14 cellular contexts compared by ENCODE assay signal in the genomic region with DNA sequence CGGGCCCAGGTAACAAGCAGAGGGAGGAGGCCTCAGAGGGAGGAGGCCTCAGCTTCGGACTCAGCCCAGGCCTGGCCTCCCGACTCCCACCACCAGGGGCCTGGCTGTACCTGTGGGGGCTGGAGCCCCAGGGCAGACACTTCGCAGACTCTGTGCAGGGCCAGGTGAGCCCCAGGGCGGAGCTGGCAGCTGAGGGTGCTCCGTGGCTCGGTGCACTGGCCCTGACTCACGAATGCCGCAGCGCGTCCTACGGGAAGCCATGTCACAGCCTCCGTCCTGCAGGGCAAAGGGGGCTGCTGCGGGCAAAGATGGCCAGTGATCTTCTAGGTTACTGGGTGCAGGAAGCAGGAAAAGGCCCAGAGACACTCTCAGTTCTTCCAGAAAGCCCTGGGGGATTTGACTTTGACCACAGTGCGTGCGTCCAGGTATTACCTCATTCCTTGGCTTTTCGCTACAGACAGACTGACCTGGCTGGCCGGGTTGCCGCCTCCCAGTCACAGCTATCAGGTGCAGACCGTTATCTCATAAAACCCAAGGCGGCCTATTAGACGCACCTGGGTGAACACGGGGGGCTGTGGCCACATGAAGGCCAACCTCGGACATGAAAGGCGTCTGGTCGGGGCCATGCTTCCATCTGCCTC.
DNase-seq lines count a peak whose midpoint lies in the region; ATAC-seq and TF ChIP-seq lines count a peak whose summit lies in the region.
"Had no signal": no experiment of that assay in that cellular context is flagged by ENCODE, and none has a peak within 500 bp of the region (broad histone marks: within the 10 kb centered on the region; RNA-seq: fewer than 3 reads in every experiment).

No MANE protein-coding gene starts in this region.

- no peaks in the 10 kb centered on the region for H3K36me3 Mint-ChIP-seq in glutamatergic neuron (ENCODE audit: unreplicated experiment)
- no peaks in the 10 kb centered on the region for H3K36me3 Mint-ChIP-seq in neural crest cell (ENCODE audit: low read depth)

- no peaks in the 10 kb centered on the region for H3K36me3 ChIP-seq in BLaER1
- H3K36me3 ChIP-seq: ascending aorta had no signal

- H4K20me1 ChIP-seq in BLaER1 = no peaks in the 10 kb centered on the region

- no peak overlapping the region for H3K4me3 ChIP-seq in BLaER1
- H3K4me3 ChIP-seq: ascending aorta had no signal

- H3K27ac Mint-ChIP-seq in glutamatergic neuron (ENCODE audit: unreplicated experiment) = no peak overlapping the region
- no peak overlapping the region for H3K27ac Mint-ChIP-seq in neural crest cell (ENCODE audit: unreplicated experiment)

- H3K27me3 Mint-ChIP-seq in glutamatergic neuron (ENCODE audit: unreplicated experiment) = peaks cover 5% of the 10 kb centered on the region
- H3K27me3 Mint-ChIP-seq in neural crest cell (ENCODE audit: low read depth) = peaks cover 2% of the 10 kb centered on the region

- H3K4me2 ChIP-seq in BLaER1 = peak overlapping the region; percentile 88

- H3K9me3 ChIP-seq in BLaER1 = no peaks in the 10 kb centered on the region
- H3K9me3 ChIP-seq: ascending aorta had no signal

- no peak overlapping the region for H3K4me3 Mint-ChIP-seq in glutamatergic neuron (ENCODE audit: unreplicated experiment)
- H3K4me3 Mint-ChIP-seq in neural crest cell = no peak overlapping the region

- H3K4me1 ChIP-seq in BLaER1 = peaks cover 96% of the 10 kb centered on the region
- H3K4me1 ChIP-seq: ascending aorta had no signal

- DNase-seq in HuH-7 (ENCODE audit: low spot score) (peak; percentile 72), glutamatergic neuron (peak; percentile 8), neural crest cell (ENCODE audit: low read depth, low spot score) (no peak), NCI-H187 treated with DMSO at 0.1 percent for 48 hours (lab: John Stamatoyannopoulos, UW) (no peak), NOMO-1 (lab: John Stamatoyannopoulos, UW; ENCODE audit: unreplicated experiment in 2 of 2) (no peak), NCI-H526 treated with DMSO at 0.1 percent for 48 hours (lab: John Stamatoyannopoulos, UW) (no peak)
- DNase-seq: activated CD4-positive, alpha-beta T cell treated with anti-CD3 and anti-CD28 coated beads, Interleukin-2, amount 50 U/mL, for 1 hour; DMS53; Kasumi-1; NCI-H1694; NCI-H510A treated with DMSO at 0.1 percent for 48 hours had no signal

- TF ChIP-seq CTCF in glutamatergic neuron (IDR thresholded peaks at IDR 0.05; ENCODE audit: partially characterized antibody, unreplicated experiment) (peak; percentile 32), neural crest cell (conservative IDR thresholded peaks at IDR 0.05) (peak; percentile 35)

- peaks cover 2% of the 10 kb centered on the region for H3K4me1 Mint-ChIP-seq in glutamatergic neuron (ENCODE audit: low read depth, unreplicated experiment)
- H3K4me1 Mint-ChIP-seq in neural crest cell = peaks cover 15% of the 10 kb centered on the region

- H3K9me3 Mint-ChIP-seq in glutamatergic neuron (ENCODE audit: unreplicated experiment) (peaks cover 6% of the 10 kb centered on the region), neural crest cell (no peaks in the 10 kb centered on the region)

- no peak for ATAC-seq in GM18498 (IDR thresholded peaks at IDR 0.05; ENCODE audit: unreplicated experiment)

- H3K9ac ChIP-seq in BLaER1 = no peak overlapping the region

- no peaks in the 10 kb centered on the region for H3K27me3 ChIP-seq in BLaER1
- H3K27me3 ChIP-seq: ascending aorta had no signal

- no peak overlapping the region for H3K27ac ChIP-seq in BLaER1
- H3K27ac ChIP-seq: ascending aorta had no signal

Comparison
In these comparisons a context has a peak if more than half of its experiments do, and no peak if none do; other contexts are left out.
1. DNase-seq: peak in HuH-7 (single experiment) and glutamatergic neuron (single experiment); none in neural crest cell (single experiment), NCI-H187 treated with DMSO at 0.1 percent for 48 hours (single experiment), NOMO-1 (0 of 2) and NCI-H526 treated with DMSO at 0.1 percent for 48 hours (single experiment).